ENCODE assay signal across 15 cellular contexts in genomic region chr14:53964249-53964648, GRCh38. TPM values are rescaled to one million over a fixed set of nuclear protein-coding genes. Genes with fewer than 3 reads are reported as not detected.
DNase-seq lines count a peak whose midpoint lies in the region; ATAC-seq, FAIRE-seq and TF ChIP-seq lines count a peak whose summit lies in the region.
"Had no signal": no experiment of that assay in that cellular context is flagged by ENCODE, and none has a peak within 500 bp of the region (broad histone marks: within the 10 kb centered on the region; RNA-seq: fewer than 3 reads in every experiment).

No MANE protein-coding gene starts in this region.

- no peak overlapping the region for H3K4me3 ChIP-seq in pancreas

- no peaks in the 10 kb centered on the region for H3K36me3 Mint-ChIP-seq in neural crest cell (ENCODE audit: low read depth)
- H3K36me3 Mint-ChIP-seq: memory B cell had no signal

- H3K27ac Mint-ChIP-seq in neural crest cell (ENCODE audit: unreplicated experiment): no peak overlapping the region
- H3K27ac Mint-ChIP-seq: dendritic cell treated with granulocyte-macrophage colony-stimulating factor and Interleukin-4, amounts not matched to agents 40 ng/mL and 50 ng/mL, for 4 days; memory B cell had no signal

- intact Hi-C loops in pancreas (cut with DNase I): no loop called here

- peaks cover 0 to 5% (median 0%) of the 10 kb centered on the region in 3 donors for H3K4me1 ChIP-seq in pancreas

- H3K4me3 Mint-ChIP-seq in neural crest cell: peak overlapping the region; percentile 38
- H3K4me3 Mint-ChIP-seq: dendritic cell treated with granulocyte-macrophage colony-stimulating factor and Interleukin-4, amounts not matched to agents 40 ng/mL and 50 ng/mL, for 4 days; memory B cell had no signal

- TF ChIP-seq CTCF in neural crest cell (conservative IDR thresholded peaks at IDR 0.05) (no peak), pancreas (IDR thresholded peaks at IDR 0.05) (no peak)

- peaks cover 0 to 8% (median 2%) of the 10 kb centered on the region in 4 donors for H3K27me3 ChIP-seq in pancreas

- H3K4me1 Mint-ChIP-seq in neural crest cell: peaks cover 15% of the 10 kb centered on the region

- no peaks in the 10 kb centered on the region for H3K9me3 ChIP-seq in pancreas

- 78 to 80% methylated on average over 4 of the region's 4 CpGs for WGBS in pancreas, 2 donors

- H3K9me3 Mint-ChIP-seq in neural crest cell: no peaks in the 10 kb centered on the region
- H3K9me3 Mint-ChIP-seq: dendritic cell treated with granulocyte-macrophage colony-stimulating factor and Interleukin-4, amounts not matched to agents 40 ng/mL and 50 ng/mL, for 4 days; memory B cell had no signal

- ATAC-seq in GM21360 (IDR thresholded peaks at IDR 0.05; ENCODE audit: unreplicated experiment): no peak
- ATAC-seq in pancreas: no peak

- no peaks in the 10 kb centered on the region for H3K36me3 ChIP-seq in pancreas

- no peak overlapping the region for H3K27ac ChIP-seq in pancreas

- peaks cover 82% of the 10 kb centered on the region for H3K27me3 Mint-ChIP-seq in neural crest cell (ENCODE audit: low read depth)

- FAIRE-seq in pancreas (lab: Jason Lieb, UNC): no peak

- DNase-seq in ELF-1 (ENCODE audit: low read depth, low spot score) (peak; percentile 38), NCI-H226 (peak; percentile 55), glomerular visceral epithelial cell (ENCODE audit: extremely low spot score) (peak; percentile 32), neural crest cell (ENCODE audit: low read depth, low spot score) (no peak), 8988T (no peak), DMS79 (lab: John Stamatoyannopoulos, UW) (no peak), pancreas (no peak)
- DNase-seq: activated CD8-positive, alpha-beta memory T cell treated with anti-CD3 and anti-CD28 coated beads, Interleukin-2, amount 50 U/mL, for 48 hours; anterior cingulate cortex; NCI-H2081 treated with DMSO at 0.1 percent for 48 hours; NCI-H82; stimulated activated CD4-positive, alpha-beta T cell treated with anti-CD3 and anti-CD28 coated beads, Interleukin-4, amount 100 ng/mL, for 1 hour had no signal

RNA-seq across cellular contexts. Expression of gene BMP4, which starts 7.6 kb away (rescaled TPM):
- 1.1 and 1.3 TPM in 2 replicates for total RNA-seq in neural crest cell
- 1 to 10 TPM in 5 of 6 donors, under 1 TPM in 1; 0.59 to 4.6 (median 2.0) TPM for total RNA-seq in pancreas
- 1 to 10 TPM; 1.9 to 2.0 TPM for polyA plus RNA-seq in pancreas

Comparison
In these comparisons a context has a peak if more than half of its experiments do, and no peak if none do; other contexts are left out.
1. DNase-seq: peak in ELF-1 (single experiment), NCI-H226 (single experiment) and glomerular visceral epithelial cell (single experiment); none in neural crest cell (single experiment), 8988T (single experiment), DMS79 (single experiment) and pancreas (0 of 6).